ENCODE assay signal across 12 cellular contexts in genomic region chr6:36633915-36634314, GRCh38. TPM values are rescaled to one million over a fixed set of nuclear protein-coding genes. Genes with fewer than 3 reads are reported as not detected.
DNase-seq lines count a peak whose midpoint lies in the region; ATAC-seq, FAIRE-seq and TF ChIP-seq lines count a peak whose summit lies in the region.
"Had no signal": no experiment of that assay in that cellular context is flagged by ENCODE, and none has a peak within 500 bp of the region (broad histone marks: within the 10 kb centered on the region; RNA-seq: fewer than 3 reads in every experiment).

No MANE protein-coding gene starts in this region.

- DNase-seq in NCI-H510A treated with DMSO at 0.1 percent for 48 hours (lab: John Stamatoyannopoulos, UW) (peak; percentile 16), NCI-H510A (lab: John Stamatoyannopoulos, UW) (no peak), astrocyte (ENCODE audit: low read depth) (peak; percentile 89), kidney tubule cell (ENCODE audit: low spot score) (peak; percentile 63), urothelium cell line (ENCODE audit: low spot score) (peak; percentile 63), GM13976 (ENCODE audit: low spot score) (no peak)
- no peak for DNase-seq in activated T-cell treated with anti-CD3 and anti-CD28 coated beads, Interleukin-2, amount 50 U/mL, for 4 hours
- DNase-seq: ACHN had no signal

- H2AFZ ChIP-seq in astrocyte (ENCODE audit: low read depth, low read length): no peak overlapping the region

- H3K4me2 ChIP-seq in astrocyte (ENCODE audit: low read length): peak overlapping the region; percentile 65

- peaks cover 7% of the 10 kb centered on the region for H3K4me1 ChIP-seq in astrocyte (ENCODE audit: insufficient read depth, low read length)

- H3K4me3 ChIP-seq in astrocyte (ENCODE audit: insufficient read depth, low read depth, low read length): no peak overlapping the region

- no peaks in the 10 kb centered on the region for H3K9me3 ChIP-seq in astrocyte (ENCODE audit: insufficient read depth, low read depth, low read length)

- FAIRE-seq in astrocyte (lab: Jason Lieb, UNC): no peak
- no peak for FAIRE-seq in urothelium cell line (lab: Jason Lieb, UNC)
- FAIRE-seq: bronchial epithelial cell, GM19239 had no signal

- no peaks in the 10 kb centered on the region for H3K79me2 ChIP-seq in astrocyte (ENCODE audit: insufficient read depth, low read length)

- H3K27ac ChIP-seq in astrocyte (ENCODE audit: low read depth, low read length): no peak overlapping the region

- H3K9me3 Mint-ChIP-seq in astrocyte (ENCODE audit: unreplicated experiment): no peaks in the 10 kb centered on the region
- H3K9me3 Mint-ChIP-seq in activated T-cell treated with anti-CD3 and anti-CD28 coated beads, Interleukin-2, amount 50 U/mL, for 4 hours: no peaks in the 10 kb centered on the region
- H3K9me3 Mint-ChIP-seq: T-helper 1 cell treated with Interleukin-12 subunit alpha and Interleukin-12 subunit beta and Interleukin-4 antibody, amounts not matched to agents 30 μg/mL and 1 μg/mL, for 36 hours had no signal

- no peaks in the 10 kb centered on the region for H3K36me3 Mint-ChIP-seq in astrocyte (ENCODE audit: low read depth, unreplicated experiment)
- no peaks in the 10 kb centered on the region for H3K36me3 Mint-ChIP-seq in activated T-cell treated with anti-CD3 and anti-CD28 coated beads, Interleukin-2, amount 50 U/mL, for 4 hours (ENCODE audit: insufficient read depth)

- peaks cover 6% of the 10 kb centered on the region for H4K20me1 ChIP-seq in astrocyte (ENCODE audit: insufficient read depth, low read length)

- TF ChIP-seq CTCF in astrocyte (IDR thresholded peaks at IDR 0.05; ENCODE audit: insufficient read depth, low read depth, low read length): no peak
- no peak for TF ChIP-seq CTCF in GM13976 (IDR thresholded peaks at IDR 0.05; ENCODE audit: borderline replicate concordance, control extremely low read depth, extremely low read depth, insufficient read depth, missing control alignments)

- no peak overlapping the region for H3K4me3 Mint-ChIP-seq in astrocyte (ENCODE audit: unreplicated experiment)
- no peak overlapping the region for H3K4me3 Mint-ChIP-seq in activated T-cell treated with anti-CD3 and anti-CD28 coated beads, Interleukin-2, amount 50 U/mL, for 4 hours
- H3K4me3 Mint-ChIP-seq: T-helper 1 cell treated with Interleukin-12 subunit alpha and Interleukin-12 subunit beta and Interleukin-4 antibody, amounts not matched to agents 30 μg/mL and 1 μg/mL, for 36 hours had no signal

- H3K27me3 ChIP-seq in astrocyte (ENCODE audit: insufficient read depth, low read length): no peaks in the 10 kb centered on the region

- ATAC-seq in HG03097 (IDR thresholded peaks at IDR 0.05; ENCODE audit: low FRiP score, unreplicated experiment): no peak
- ATAC-seq in activated T-cell treated with anti-CD3 and anti-CD28 coated beads, Interleukin-2, amount 50 U/mL, for 4 hours: no peak

- peaks cover 14% of the 10 kb centered on the region for H3K27me3 Mint-ChIP-seq in astrocyte (ENCODE audit: low read depth, unreplicated experiment)
- H3K27me3 Mint-ChIP-seq in activated T-cell treated with anti-CD3 and anti-CD28 coated beads, Interleukin-2, amount 50 U/mL, for 4 hours (ENCODE audit: low read depth): no peaks in the 10 kb centered on the region

- H3K9ac ChIP-seq in astrocyte (ENCODE audit: low read length): peak overlapping the region; percentile 24

- in situ Hi-C loops in GM13976 (cut with MboI; ENCODE audit: low sequenced_read_pairs, unreplicated experiment): no loop called here

- no peaks in the 10 kb centered on the region for H3K36me3 ChIP-seq in astrocyte (ENCODE audit: insufficient read depth, low read length)

- H3K4me1 Mint-ChIP-seq in astrocyte (ENCODE audit: low read depth, unreplicated experiment): peaks cover 9% of the 10 kb centered on the region
- H3K4me1 Mint-ChIP-seq in activated T-cell treated with anti-CD3 and anti-CD28 coated beads, Interleukin-2, amount 50 U/mL, for 4 hours (ENCODE audit: low read depth): no peaks in the 10 kb centered on the region

- H3K27ac Mint-ChIP-seq in astrocyte (ENCODE audit: unreplicated experiment): peak overlapping the region; percentile 34
- H3K27ac Mint-ChIP-seq: T-helper 1 cell treated with Interleukin-12 subunit alpha and Interleukin-12 subunit beta and Interleukin-4 antibody, amounts not matched to agents 30 μg/mL and 1 μg/mL, for 36 hours had no signal

RNA-seq across cellular contexts. Expression of gene SRSF3, which starts 39.8 kb away (rescaled TPM):
- 237 and 260 TPM in 2 replicates for total RNA-seq in astrocyte
- total RNA-seq in activated T-cell treated with anti-CD3 and anti-CD28 coated beads, Interleukin-2, amount 50 U/mL, for 4 hours: 100 to 1,000 TPM; 751 to 800 (median 779) TPM

RNA-seq across cellular contexts. Expression of gene CDKN1A, which starts 44.6 kb away (rescaled TPM):
- total RNA-seq in astrocyte: 932 and 1,014 TPM in 2 replicates
- 10 to 100 TPM; 23.2 to 42.0 (median 28.3) TPM for total RNA-seq in activated T-cell treated with anti-CD3 and anti-CD28 coated beads, Interleukin-2, amount 50 U/mL, for 4 hours

Comparison
In these comparisons a context has a peak if more than half of its experiments do, and no peak if none do; other contexts are left out.
1. DNase-seq: peak in NCI-H510A treated with DMSO at 0.1 percent for 48 hours (single experiment), astrocyte (single experiment), kidney tubule cell (single experiment) and urothelium cell line (single experiment); none in NCI-H510A (single experiment), GM13976 (single experiment) and activated T-cell treated with anti-CD3 and anti-CD28 coated beads, Interleukin-2, amount 50 U/mL, for 4 hours (single experiment).
2. RNA of gene CDKN1A, which starts 44.6 kb away (total RNA-seq): 932 to 1,014 TPM in astrocyte; 23.2 to 42.0 TPM in activated T-cell treated with anti-CD3 and anti-CD28 coated beads, Interleukin-2, amount 50 U/mL, for 4 hours; every median in the first group is over 10 times any median in the second.